ENCODE assay signal across 16 cellular contexts in the genomic region with DNA sequence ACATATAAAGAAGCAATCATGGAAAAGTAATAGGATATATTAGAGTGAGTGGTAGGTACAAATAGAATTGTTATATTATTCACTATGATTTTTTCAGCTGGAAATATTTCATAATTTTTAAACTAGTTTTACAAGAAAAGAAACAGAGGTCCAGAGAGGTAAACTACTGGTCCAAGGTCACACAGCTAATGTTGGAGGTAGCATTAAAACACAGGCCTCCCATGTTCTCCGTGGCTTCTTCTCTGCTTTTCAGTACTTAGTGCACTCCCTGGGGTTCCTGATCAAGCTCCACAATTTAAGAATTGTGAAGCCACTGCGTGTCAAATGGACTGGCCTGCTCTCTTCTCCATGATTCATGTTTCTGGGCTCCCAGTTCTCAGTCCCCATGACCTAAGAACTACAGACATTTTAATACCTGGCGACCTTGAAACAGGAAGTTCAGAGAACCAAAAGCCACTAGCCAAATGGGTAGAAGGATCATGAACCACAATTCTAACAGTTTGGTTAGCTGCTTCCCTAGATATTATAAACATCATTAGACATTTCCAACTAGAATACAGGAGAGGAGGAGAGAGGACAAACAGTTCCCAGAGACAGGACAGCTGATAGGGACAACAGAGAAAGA.
"Had no signal": no experiment of that assay in that cellular context is flagged by ENCODE, and none has a peak within 500 bp of the region (broad histone marks: within the 10 kb centered on the region; RNA-seq: fewer than 3 reads in every experiment).

No MANE protein-coding gene starts in this region.

- H3K4me1 ChIP-seq: prostate gland, upper lobe of right lung had no signal

- FAIRE-seq: colon had no signal

- DNase-seq: activated CD4-positive, alpha-beta T cell treated with anti-CD3 and anti-CD28 coated beads, Interleukin-2, amount 10 ng/mL, durations not matched to agents 24 days and 14 days; activated effector memory CD4-positive, alpha-beta T cell treated with Interleukin-2 at 50 U/mL for 16 hours; esophagus squamous epithelium; foreskin fibroblast; left colon; naive B cell; occipital lobe; stimulated activated CD4-positive, alpha-beta T cell treated with anti-CD3 and anti-CD28 coated beads, Interleukin-2, amount 100 ng/mL, for 24 hours; stimulated activated naive CD4-positive, alpha-beta T cell; upper lobe of right lung had no signal

- ATAC-seq: left colon, sciatic nerve, upper lobe of right lung, WTC11 had no signal

- H3K9me3 ChIP-seq: esophagus squamous epithelium, prostate gland, suprapubic skin, upper lobe of right lung had no signal

- H3K36me3 Mint-ChIP-seq: naive B cell, WTC11 had no signal

- H3K27ac Mint-ChIP-seq: activated CD4-positive, alpha-beta T cell treated with anti-CD3 and anti-CD28 coated beads, Interleukin-2, amount 10 ng/mL, durations not matched to agents 24 days and 14 days; naive B cell; WTC11 had no signal

- H3K36me3 ChIP-seq: cardiac muscle cell, esophagus squamous epithelium, prostate gland, suprapubic skin, upper lobe of right lung had no signal

- H3K9me3 Mint-ChIP-seq: activated CD4-positive, alpha-beta T cell treated with anti-CD3 and anti-CD28 coated beads, Interleukin-2, amount 10 ng/mL, durations not matched to agents 24 days and 14 days; naive B cell; WTC11 had no signal

- H3K27me3 ChIP-seq: cardiac muscle cell, esophagus squamous epithelium, suprapubic skin, upper lobe of right lung had no signal

- H3K4me3 ChIP-seq: cardiac muscle cell, esophagus squamous epithelium, prostate gland, suprapubic skin, upper lobe of right lung had no signal

- H3K27ac ChIP-seq: cardiac muscle cell, esophagus squamous epithelium, prostate gland, suprapubic skin, upper lobe of right lung had no signal

- H3K4me3 Mint-ChIP-seq: activated CD4-positive, alpha-beta T cell treated with anti-CD3 and anti-CD28 coated beads, Interleukin-2, amount 10 ng/mL, durations not matched to agents 24 days and 14 days; naive B cell; WTC11 had no signal
